Comparison of ENCODE assay signal across 2 cellular contexts in the genomic region with DNA sequence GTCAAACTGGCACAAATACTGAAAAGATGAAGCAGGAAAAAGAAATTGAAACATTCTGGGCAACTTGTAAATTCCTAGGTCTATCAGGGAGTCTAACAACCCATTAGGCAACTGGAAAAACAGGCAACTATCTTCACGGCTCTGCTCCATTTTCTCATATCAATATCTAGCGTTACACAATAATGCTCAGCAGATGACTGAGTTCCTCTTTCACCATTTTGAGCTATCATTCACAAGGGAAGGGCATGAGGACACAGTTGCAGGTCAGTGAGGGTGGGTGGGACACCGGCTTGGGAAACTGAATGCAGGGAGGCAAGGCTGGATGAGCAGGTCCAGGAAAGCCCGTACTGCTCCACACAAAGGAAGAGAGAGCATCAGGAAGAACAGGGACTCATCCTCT.
TF ChIP-seq lines count a peak whose summit lies in the region.

No MANE protein-coding gene starts in this region.

TF ChIP-seq in K562, 482 proteins besides CTCF, POLR2A, EP300 and RAD21 (continued from another document):
- TF ChIP-seq ZBTB9 (CRISPR knock-in tag; IDR thresholded peaks at IDR 0.05) (no peak), CEBPB (tag; IDR thresholded peaks at IDR 0.05) (peak; percentile 16; the same call in 1 of the 2 replicates), CEBPG (CRISPR knock-in tag; IDR thresholded peaks at IDR 0.05) (no peak), CEBPG (tag; conservative IDR thresholded peaks at IDR 0.05 in 1 of 2, IDR thresholded peaks at IDR 0.05 in 1 of 2) (peak in 1 of 2 experiments; percentile 39; a peak in 2 of 4 replicates), GTF2A2 (tag; IDR thresholded peaks at IDR 0.05) (no peak), HMG20A (CRISPR knock-in tag; conservative IDR thresholded peaks at IDR 0.05) (no peak), ZZZ3 (IDR thresholded peaks at IDR 0.05) (no peak), JUND (IDR thresholded peaks at IDR 0.05; ENCODE audit: borderline replicate concordance, low read depth, low read length) (no peak), JUND (tag; IDR thresholded peaks at IDR 0.05; ENCODE audit: borderline replicate concordance, low read depth, low read length) (no peak)

TF ChIP-seq in HepG2, 621 proteins besides CTCF, POLR2A, EP300 and RAD21 (continued from another document):
- TF ChIP-seq, protein P1, sequence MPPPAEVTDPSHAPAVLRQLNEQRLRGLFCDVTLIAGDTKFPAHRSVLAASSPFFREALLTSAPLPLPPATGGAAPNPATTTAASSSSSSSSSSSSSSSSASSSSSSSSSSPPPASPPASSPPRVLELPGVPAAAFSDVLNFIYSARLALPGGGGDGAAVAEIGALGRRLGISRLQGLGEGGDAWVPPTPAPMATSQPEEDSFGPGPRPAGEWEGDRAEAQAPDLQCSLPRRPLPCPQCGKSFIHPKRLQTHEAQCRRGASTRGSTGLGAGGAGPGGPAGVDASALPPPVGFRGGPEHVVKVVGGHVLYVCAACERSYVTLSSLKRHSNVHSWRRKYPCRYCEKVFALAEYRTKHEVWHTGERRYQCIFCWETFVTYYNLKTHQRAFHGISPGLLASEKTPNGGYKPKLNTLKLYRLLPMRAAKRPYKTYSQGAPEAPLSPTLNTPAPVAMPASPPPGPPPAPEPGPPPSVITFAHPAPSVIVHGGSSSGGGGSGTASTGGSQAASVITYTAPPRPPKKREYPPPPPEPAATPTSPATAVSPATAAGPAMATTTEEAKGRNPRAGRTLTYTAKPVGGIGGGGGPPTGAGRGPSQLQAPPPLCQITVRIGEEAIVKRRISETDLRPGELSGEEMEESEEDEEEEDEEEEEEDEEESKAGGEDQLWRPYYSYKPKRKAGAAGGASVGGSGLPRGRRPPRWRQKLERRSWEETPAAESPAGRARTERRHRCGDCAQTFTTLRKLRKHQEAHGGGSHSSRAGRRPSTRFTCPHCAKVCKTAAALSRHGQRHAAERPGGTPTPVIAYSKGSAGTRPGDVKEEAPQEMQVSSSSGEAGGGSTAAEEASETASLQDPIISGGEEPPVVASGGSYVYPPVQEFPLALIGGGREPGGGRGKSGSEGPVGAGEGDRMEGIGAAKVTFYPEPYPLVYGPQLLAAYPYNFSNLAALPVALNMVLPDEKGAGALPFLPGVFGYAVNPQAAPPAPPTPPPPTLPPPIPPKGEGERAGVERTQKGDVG (CRISPR knock-in tag; IDR thresholded peaks at IDR 0.05; ENCODE audit: borderline replicate concordance): no peak
- no peak for TF ChIP-seq ARID2 (CRISPR knock-in tag; IDR thresholded peaks at IDR 0.05; ENCODE audit: borderline replicate concordance)
- no peak for TF ChIP-seq XBP1 (CRISPR knock-in tag; IDR thresholded peaks at IDR 0.05)
- TF ChIP-seq HNRNPL (IDR thresholded peaks at IDR 0.05; ENCODE audit: low read depth, low read length): no peak
- no peak for TF ChIP-seq MAFG (CRISPR knock-in tag; IDR thresholded peaks at IDR 0.05)
TF ChIP-seq in HepG2: peak in this region for 0.
